28 cellular contexts compared by ENCODE assay signal in the genomic region with DNA sequence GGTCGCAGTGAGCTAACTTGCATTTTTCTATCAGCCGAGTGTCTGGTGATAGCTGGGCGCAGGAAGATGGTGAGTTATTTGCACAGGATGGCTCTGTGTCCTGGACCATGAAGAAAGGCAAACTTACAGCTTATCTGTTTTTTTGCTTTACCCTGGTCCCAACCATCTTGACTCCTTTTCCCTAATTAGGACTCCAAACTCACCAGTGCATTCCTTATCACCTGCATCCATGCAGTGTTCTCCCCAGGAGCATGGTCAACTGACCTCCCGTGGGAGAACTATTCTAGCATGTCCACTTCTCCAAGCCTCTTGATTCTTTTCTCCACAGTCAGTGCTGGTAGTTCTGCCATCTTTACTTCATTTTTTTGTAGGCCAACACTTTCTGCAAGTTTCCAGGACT.
"Had no signal": no experiment of that assay in that cellular context is flagged by ENCODE, and none has a peak within 500 bp of the region (broad histone marks: within the 10 kb centered on the region; RNA-seq: fewer than 3 reads in every experiment).

No MANE protein-coding gene starts in this region.

- H3K27me3 ChIP-seq: colonic mucosa, esophagus muscularis mucosa, esophagus squamous epithelium, gastrocnemius medialis, gastroesophageal sphincter had no signal

- ATAC-seq: effector memory CD8-positive, alpha-beta T cell; esophagus mucosa; foreskin keratinocyte; gastrocnemius medialis; gastroesophageal sphincter; heart left ventricle; heart right ventricle had no signal

- H3K4me3 ChIP-seq: colonic mucosa, coronary artery, dorsolateral prefrontal cortex, esophagus muscularis mucosa, esophagus squamous epithelium, gastrocnemius medialis, gastroesophageal sphincter, heart left ventricle, heart right ventricle had no signal

- H3K4me1 ChIP-seq: colonic mucosa, esophagus muscularis mucosa, esophagus squamous epithelium, foreskin keratinocyte, gastrocnemius medialis, gastroesophageal sphincter, heart left ventricle, heart right ventricle had no signal

- H3K27ac ChIP-seq: colonic mucosa, coronary artery, dorsolateral prefrontal cortex, epithelial cell of prostate, esophagus muscularis mucosa, esophagus squamous epithelium, foreskin keratinocyte, gastrocnemius medialis, gastroesophageal sphincter, heart left ventricle, heart right ventricle had no signal

- H3K9me3 ChIP-seq: colonic mucosa, esophagus muscularis mucosa, esophagus squamous epithelium, gastrocnemius medialis, gastroesophageal sphincter, heart left ventricle, heart right ventricle had no signal

- H3K36me3 ChIP-seq: colonic mucosa, esophagus muscularis mucosa, esophagus squamous epithelium, gastrocnemius medialis, gastroesophageal sphincter, heart left ventricle, heart right ventricle had no signal

- DNase-seq: colonic mucosa; cortex of kidney; dermis blood vessel endothelial cell; dorsolateral prefrontal cortex; effector CD4-positive, alpha-beta T cell; effector CD8-positive, alpha-beta T cell; effector memory CD4-positive, alpha-beta T cell; effector memory CD8-positive, alpha-beta T cell; endodermal cell; erythroblast; esophagus squamous epithelium; foreskin fibroblast; foreskin keratinocyte; foreskin melanocyte; gastrocnemius medialis; glutamatergic neuron; head of caudate nucleus; heart left ventricle; heart right ventricle had no signal

- FAIRE-seq: colon, endometrium, endothelial cell of umbilical vein, frontal cortex had no signal
